ENCODE assay signal across 28 cellular contexts in the genomic region with DNA sequence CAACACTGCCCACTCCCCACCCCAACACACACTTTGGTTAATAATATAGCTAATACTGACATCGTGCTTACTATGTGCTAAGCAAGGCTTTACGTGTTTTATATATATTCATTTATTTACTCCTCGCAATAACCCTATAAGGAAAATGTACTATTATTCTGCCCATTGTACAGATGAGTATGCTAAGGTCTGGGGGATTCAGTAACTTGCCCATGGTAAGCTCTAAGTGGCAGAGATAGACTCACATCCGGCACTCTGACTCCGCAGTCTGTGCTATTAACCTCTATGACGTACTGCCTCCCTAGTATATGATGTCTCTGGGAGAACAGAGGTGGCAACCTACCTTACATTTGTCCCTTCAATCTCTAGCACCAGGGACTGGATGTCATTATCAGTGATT.
"Had no signal": no experiment of that assay in that cellular context is flagged by ENCODE, and none has a peak within 500 bp of the region (broad histone marks: within the 10 kb centered on the region; RNA-seq: fewer than 3 reads in every experiment).

No MANE protein-coding gene starts in this region.

- H3K27me3 ChIP-seq: adrenal gland, body of pancreas, esophagus squamous epithelium, hepatocyte, right atrium auricular region, uterus had no signal

- ATAC-seq: activated CD4-positive, alpha-beta T cell treated with anti-CD3 and anti-CD28 coated beads for 36 hours; activated CD8-positive, alpha-beta memory T cell treated with anti-CD3 and anti-CD28 coated beads, Interleukin-2, amount 10 ng/mL, durations not matched to agents 7 days and 5 days; activated CD8-positive, alpha-beta T cell treated with anti-CD3 and anti-CD28 coated beads, Interleukin-2, amount 10 ng/mL, durations not matched to agents 7 days and 5 days; activated T-cell treated with anti-CD3 and anti-CD28 coated beads, Interleukin-2, amount 50 U/mL, for 72 hours; body of pancreas; lower lobe of right lung; natural killer cell treated with Interleukin-12 subunit alpha and Interleukin-12 subunit beta and Interleukin-15 and Interleukin-18, amount 100 ng/mL, for 72 hours; stimulated activated naive CD8-positive, alpha-beta T cell treated with anti-CD3 and anti-CD28 coated beads, Interleukin-15, Interleukin-2, amounts not matched to agents 100 U/mL and 50 U/mL, for 24 hours; T-cell had no signal

- H3K9me3 ChIP-seq: adrenal gland, body of pancreas, esophagus squamous epithelium, lower lobe of right lung, right atrium auricular region, thoracic aorta, uterus had no signal

- H3K27ac Mint-ChIP-seq: activated CD4-positive, alpha-beta T cell treated with anti-CD3 and anti-CD28 coated beads for 36 hours; activated CD8-positive, alpha-beta memory T cell treated with anti-CD3 and anti-CD28 coated beads, Interleukin-2, amount 10 ng/mL, durations not matched to agents 7 days and 5 days; activated CD8-positive, alpha-beta T cell treated with anti-CD3 and anti-CD28 coated beads, Interleukin-2, amount 10 ng/mL, durations not matched to agents 7 days and 5 days; activated naive CD4-positive, alpha-beta T cell treated with anti-CD3 and anti-CD28 coated beads for 36 hours; activated naive CD8-positive, alpha-beta T cell treated with anti-CD3 and anti-CD28 coated beads for 36 hours; activated T-cell treated with anti-CD3 and anti-CD28 coated beads, Interleukin-2, amount 50 U/mL, for 72 hours; endodermal cell; natural killer cell treated with Interleukin-12 subunit alpha and Interleukin-12 subunit beta and Interleukin-15 and Interleukin-18, amount 100 ng/mL, for 72 hours; T-cell; type B pancreatic cell had no signal

- H3K9me3 Mint-ChIP-seq: activated naive CD4-positive, alpha-beta T cell treated with anti-CD3 and anti-CD28 coated beads for 36 hours; activated naive CD8-positive, alpha-beta T cell treated with anti-CD3 and anti-CD28 coated beads for 36 hours; activated T-cell treated with anti-CD3 and anti-CD28 coated beads, Interleukin-2, amount 50 U/mL, for 72 hours; endodermal cell; natural killer cell treated with Interleukin-12 subunit alpha and Interleukin-12 subunit beta and Interleukin-15 and Interleukin-18, amount 100 ng/mL, for 72 hours; T-cell; type B pancreatic cell had no signal

- H3K27ac ChIP-seq: body of pancreas, hepatocyte, right atrium auricular region, thoracic aorta, uterus had no signal

- H3K36me3 ChIP-seq: uterus had no signal

- FAIRE-seq: frontal cortex, kidney had no signal

- H3K4me3 ChIP-seq: adrenal gland, body of pancreas, esophagus squamous epithelium, hepatocyte, lower lobe of right lung, right atrium auricular region, thoracic aorta, uterus had no signal

- H3K27me3 Mint-ChIP-seq: activated CD4-positive, alpha-beta T cell treated with anti-CD3 and anti-CD28 coated beads for 36 hours; activated CD8-positive, alpha-beta memory T cell treated with anti-CD3 and anti-CD28 coated beads, Interleukin-2, amount 10 ng/mL, durations not matched to agents 7 days and 5 days; activated naive CD8-positive, alpha-beta T cell treated with anti-CD3 and anti-CD28 coated beads for 36 hours; natural killer cell treated with Interleukin-12 subunit alpha and Interleukin-12 subunit beta and Interleukin-15 and Interleukin-18, amount 100 ng/mL, for 72 hours; T-cell; type B pancreatic cell had no signal

- H3K4me3 Mint-ChIP-seq: activated CD4-positive, alpha-beta T cell treated with anti-CD3 and anti-CD28 coated beads for 36 hours; activated CD8-positive, alpha-beta memory T cell treated with anti-CD3 and anti-CD28 coated beads, Interleukin-2, amount 10 ng/mL, durations not matched to agents 7 days and 5 days; activated CD8-positive, alpha-beta T cell treated with anti-CD3 and anti-CD28 coated beads, Interleukin-2, amount 10 ng/mL, durations not matched to agents 7 days and 5 days; activated naive CD4-positive, alpha-beta T cell treated with anti-CD3 and anti-CD28 coated beads for 36 hours; activated naive CD8-positive, alpha-beta T cell treated with anti-CD3 and anti-CD28 coated beads for 36 hours; activated T-cell treated with anti-CD3 and anti-CD28 coated beads, Interleukin-2, amount 50 U/mL, for 72 hours; endodermal cell; natural killer cell treated with Interleukin-12 subunit alpha and Interleukin-12 subunit beta and Interleukin-15 and Interleukin-18, amount 100 ng/mL, for 72 hours; T-cell; type B pancreatic cell had no signal

- DNase-seq: activated CD4-positive, alpha-beta T cell treated with anti-CD3 and anti-CD28 coated beads for 36 hours; activated CD4-positive, CD25-positive, alpha-beta regulatory T cell; activated CD8-positive, alpha-beta memory T cell treated with anti-CD3 and anti-CD28 coated beads, Interleukin-2, amount 10 ng/mL, durations not matched to agents 7 days and 5 days; activated CD8-positive, alpha-beta T cell treated with anti-CD3 and anti-CD28 coated beads, Interleukin-2, amount 10 ng/mL, durations not matched to agents 7 days and 5 days; activated effector memory CD4-positive, alpha-beta T cell treated with Interleukin-2 at 50 U/mL for 16 hours; activated naive CD4-positive, alpha-beta T cell treated with anti-CD3 and anti-CD28 coated beads for 36 hours; activated naive CD8-positive, alpha-beta T cell treated with anti-CD3 and anti-CD28 coated beads for 36 hours; activated T-cell treated with anti-CD3 and anti-CD28 coated beads, Interleukin-2, amount 50 U/mL, for 72 hours; adrenal gland; aorta; body of pancreas; caudate nucleus; cortex of kidney; endodermal cell; esophagus squamous epithelium; kidney; lower lobe of right lung; mesendoderm; stimulated activated CD4-positive, alpha-beta T cell treated with anti-CD3 and anti-CD28 coated beads, Interleukin-2, amount 100 ng/mL, for 48 hours; stimulated activated naive CD8-positive, alpha-beta T cell treated with anti-CD3 and anti-CD28 coated beads, Interleukin-15, Interleukin-2, amounts not matched to agents 100 U/mL and 50 U/mL, for 24 hours; T-cell; uterus had no signal
